9 cellular contexts compared by ENCODE assay signal in the genomic region with DNA sequence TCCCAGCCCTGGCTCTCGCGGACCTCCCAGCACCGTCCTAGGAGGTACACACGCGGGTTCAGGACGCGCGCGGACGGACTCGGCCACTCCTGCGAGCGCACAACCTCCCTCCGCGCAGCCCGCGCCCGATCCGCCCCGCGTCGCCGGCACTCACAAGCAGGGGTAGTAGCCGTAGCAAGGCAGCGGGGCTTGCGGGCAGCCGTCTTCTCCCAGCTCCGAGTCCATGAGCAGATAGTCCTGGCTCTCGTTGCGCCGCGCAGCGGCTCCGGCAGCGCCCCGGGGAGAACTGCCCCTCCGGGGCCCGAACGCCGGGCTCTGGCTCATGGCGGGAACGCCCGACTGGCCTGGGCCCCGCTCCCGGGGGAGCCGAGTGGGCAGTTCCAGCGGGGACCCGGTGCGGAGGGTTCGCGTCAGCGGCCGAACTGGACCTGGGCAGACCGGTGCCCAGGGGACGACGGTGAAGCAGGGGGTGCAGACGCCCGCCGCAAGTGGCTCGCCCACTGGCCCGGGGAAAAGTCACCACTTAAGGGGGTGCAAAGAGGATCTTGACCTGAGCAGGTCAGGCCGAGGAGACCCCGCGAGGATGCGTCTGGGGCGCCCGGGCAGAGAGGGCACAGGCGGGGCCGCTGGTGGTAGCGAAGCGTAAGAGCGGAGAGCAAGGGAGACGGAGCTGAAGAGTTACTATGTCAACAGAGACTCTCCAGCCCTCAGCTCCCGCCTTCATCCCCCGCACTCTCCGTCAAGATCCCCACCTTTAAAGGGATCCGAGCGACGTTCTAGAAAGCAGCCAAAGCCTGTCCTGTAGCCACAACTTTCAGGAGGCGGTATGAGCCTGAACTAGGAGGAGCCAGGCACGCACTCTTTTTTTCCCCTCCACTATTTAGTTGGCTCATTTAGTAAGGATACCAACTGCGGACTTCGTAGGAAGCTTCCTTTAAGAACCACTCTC. TPM values are rescaled to one million over a fixed set of nuclear protein-coding genes. Genes with fewer than 3 reads are reported as not detected.
DNase-seq lines count a peak whose midpoint lies in the region; ATAC-seq, FAIRE-seq and TF ChIP-seq lines count a peak whose summit lies in the region.
"Had no signal": no experiment of that assay in that cellular context is flagged by ENCODE, and none has a peak within 500 bp of the region (broad histone marks: within the 10 kb centered on the region; RNA-seq: fewer than 3 reads in every experiment).

Gene TRPC6 (minus strand): TSS at position 828 of the 949 bp plus-strand sequence. CDS start 504 bp downstream, at position 324.

- no peak for TF ChIP-seq POLR2A in spleen (IDR thresholded peaks at IDR 0.05)

- WGBS in spleen, 5 donors = 7 to 24% (median 9%) methylated on average over 40 to 83 of the region's 83 CpGs

- H3K36me3 Mint-ChIP-seq in Calu3 (ENCODE audit: insufficient read depth, unreplicated experiment) = no peaks in the 10 kb centered on the region
- H3K36me3 Mint-ChIP-seq in naive thymus-derived CD4-positive, alpha-beta T cell = peaks cover 0 to 7% (median 0%) of the 10 kb centered on the region in 5 donors

- no peaks in the 10 kb centered on the region for H3K27me3 Mint-ChIP-seq in Calu3 (ENCODE audit: unreplicated experiment)
- H3K27me3 Mint-ChIP-seq in naive thymus-derived CD4-positive, alpha-beta T cell = peaks cover 17 to 30% (median 25%) of the 10 kb centered on the region in 5 donors

- H3K4me3 Mint-ChIP-seq in Calu3 (ENCODE audit: low read depth, unreplicated experiment) = no peak within 1 kb of the TSS
- no peak within 1 kb of the TSS for H3K4me3 Mint-ChIP-seq in naive thymus-derived CD4-positive, alpha-beta T cell
- H3K4me3 Mint-ChIP-seq: immature natural killer cell had no signal

- H3K36me3 ChIP-seq in HEK293 (ENCODE audit: control insufficient read depth in 2 of 2, insufficient read depth in 1 of 2, low read length in 2 of 2) (no peaks in the 10 kb centered on the region), kidney (ENCODE audit: control insufficient read depth in 1 of 2, insufficient read depth in 2 of 2, low read length in 2 of 2) (no peaks in the 10 kb centered on the region), spleen (no peaks in the 10 kb centered on the region)
- H3K36me3 ChIP-seq in naive thymus-derived CD4-positive, alpha-beta T cell (ENCODE audit: control insufficient read depth in 2 of 3, insufficient read depth in 3 of 3, low read length in 3 of 3) = no peaks in the 10 kb centered on the region

- H3K27ac Mint-ChIP-seq in Calu3 (ENCODE audit: unreplicated experiment) = no peak within 1 kb of the TSS
- no peak within 1 kb of the TSS for H3K27ac Mint-ChIP-seq in naive thymus-derived CD4-positive, alpha-beta T cell

- no peak for TF ChIP-seq CTCF in HEK293 (tag by site-specific recombination; IDR thresholded peaks at IDR 0.05)
- TF ChIP-seq CTCF in choroid plexus epithelial cell (conservative IDR thresholded peaks at IDR 0.05; ENCODE audit: low read depth, low read length) = no peak
- no peak for TF ChIP-seq CTCF in kidney (IDR thresholded peaks at IDR 0.05; ENCODE audit: borderline replicate concordance, extremely low read depth, insufficient read depth)
- TF ChIP-seq CTCF in spleen (IDR thresholded peaks at IDR 0.05 in 8 of 11, conservative IDR thresholded peaks at IDR 0.05 in 3 of 11) = no peak
- TF ChIP-seq CTCF in Calu3 (IDR thresholded peaks at IDR 0.05; ENCODE audit: unreplicated experiment) = no peak

- no peaks in the 10 kb centered on the region for H3K4me1 ChIP-seq in HEK293 (ENCODE audit: control insufficient read depth, insufficient read depth, low read length)
- no peaks in the 10 kb centered on the region for H3K4me1 ChIP-seq in kidney (ENCODE audit: control insufficient read depth in 1 of 2, insufficient read depth in 1 of 2, low read depth in 1 of 2, low read length in 2 of 2)
- H3K4me1 ChIP-seq in spleen = peaks cover 0 to 16% (median 6%) of the 10 kb centered on the region in 6 donors
- H3K4me1 ChIP-seq in naive thymus-derived CD4-positive, alpha-beta T cell (ENCODE audit: control insufficient read depth in 2 of 2, insufficient read depth in 2 of 2, low read length in 2 of 2) = no peaks in the 10 kb centered on the region

- H3K9me3 ChIP-seq in HEK293 (ENCODE audit: control insufficient read depth, insufficient read depth, low read depth, low read length) (no peaks in the 10 kb centered on the region), kidney (ENCODE audit: control insufficient read depth in 1 of 2, low read length in 2 of 2) (peaks cover 0 to 3% of the 10 kb centered on the region in 2 donors), spleen (peaks cover 0 to 12% (median 0%) of the 10 kb centered on the region in 8 donors)
- H3K9me3 ChIP-seq in naive thymus-derived CD4-positive, alpha-beta T cell (ENCODE audit: control insufficient read depth in 2 of 3, low read length in 3 of 3) = no peaks in the 10 kb centered on the region

- H3K27ac ChIP-seq in HEK293 (ENCODE audit: extremely low read depth, low read depth, low read length) (no peak within 1 kb of the TSS), kidney (ENCODE audit: low read depth in 2 of 2, low read length in 2 of 2) (peak within 1 kb of the TSS in 1 of 2 donors; percentile 8), spleen (peak within 1 kb of the TSS in 6 of 8 donors; percentile 23 to 73 (median 60))
- H3K27ac ChIP-seq in naive thymus-derived CD4-positive, alpha-beta T cell (ENCODE audit: low read depth, low read length) = no peak within 1 kb of the TSS

- CTCF ChIA-PET in HEK293 (lab: Yijun Ruan, JAX) = no interaction called here
- CTCF ChIA-PET in Calu3 (lab: Charles Lee) = no interaction called here
- CTCF ChIA-PET in naive thymus-derived CD4-positive, alpha-beta T cell (lab: Charles Lee) = no interaction called here

- H3K9me3 Mint-ChIP-seq in Calu3 (ENCODE audit: low read depth, unreplicated experiment) = no peaks in the 10 kb centered on the region
- peaks cover 0 to 16% (median 7%) of the 10 kb centered on the region in 11 donors for H3K9me3 Mint-ChIP-seq in naive thymus-derived CD4-positive, alpha-beta T cell

- peaks cover 0 to 43% (median 15%) of the 10 kb centered on the region in 7 donors for H3K27me3 ChIP-seq in spleen (replicated peaks in 1 of 7)
- H3K27me3 ChIP-seq in naive thymus-derived CD4-positive, alpha-beta T cell (ENCODE audit: control insufficient read depth in 2 of 2, insufficient read depth in 2 of 2, low read length in 2 of 2) = no peaks in the 10 kb centered on the region

- DNase-seq in choroid plexus epithelial cell (ENCODE audit: low read depth) = peak; percentile 6
- peak; percentile 71 for DNase-seq in kidney
- DNase-seq in spleen = peak; percentile 72
- DNase-seq in Calu3 = no peak
- DNase-seq in stimulated activated CD8-positive, alpha-beta memory T cell treated with anti-CD3 and anti-CD28 coated beads, Interleukin-4, amount 100 ng/mL, for 48 hours = no peak
- no peak for DNase-seq in NCI-H82 treated with DMSO at 0.1 percent for 48 hours (lab: John Stamatoyannopoulos, UW; ENCODE audit: unreplicated experiment)
- DNase-seq in naive thymus-derived CD4-positive, alpha-beta T cell = no peak
- DNase-seq: immature natural killer cell had no signal

- intact Hi-C loops in kidney (cut with DNase I) (no loop called here), spleen (cut with DNase I; ENCODE audit: low total_unique reads) (no loop called here), Calu3 (cut with micrococcal nuclease; ENCODE audit: unreplicated experiment) (no loop called here)
- intact Hi-C loops in naive thymus-derived CD4-positive, alpha-beta T cell (cut with micrococcal nuclease) = no loop called here

- peak within 1 kb of the TSS in 1 of 2 donors; percentile 37 for H3K9ac ChIP-seq in kidney (ENCODE audit: low read length in 2 of 2)

- FAIRE-seq in kidney (lab: Jason Lieb, UNC) = no peak

- no peaks in the 10 kb centered on the region for H3K4me1 Mint-ChIP-seq in Calu3 (ENCODE audit: low read depth, unreplicated experiment)
- no peaks in the 10 kb centered on the region for H3K4me1 Mint-ChIP-seq in naive thymus-derived CD4-positive, alpha-beta T cell
- H3K4me1 Mint-ChIP-seq: immature natural killer cell had no signal

- ATAC-seq in naive thymus-derived CD4-positive, alpha-beta T cell = no peak

- POLR2A ChIA-PET in HEK293 (lab: Yijun Ruan, JAX) = no interaction called here
- POLR2A ChIA-PET in naive thymus-derived CD4-positive, alpha-beta T cell (lab: Charles Lee) = no interaction called here

- H3K4me3 ChIP-seq in HEK293 (ENCODE audit: low read depth, low read length) (peak within 1 kb of the TSS; percentile 60), choroid plexus epithelial cell (ENCODE audit: low read depth, low read length) (peak within 1 kb of the TSS; percentile 23), kidney (ENCODE audit: low read length in 2 of 2) (peak within 1 kb of the TSS; percentile 66 to 67), spleen (peak within 1 kb of the TSS; percentile 18 to 67 (median 37))
- no peak within 1 kb of the TSS for H3K4me3 ChIP-seq in naive thymus-derived CD4-positive, alpha-beta T cell (ENCODE audit: low read length)

- BruUV-seq in Calu3 (replicated peaks; lab: Mats Ljungman, UMichigan) = no TSS peak

TF ChIP-seq in HEK293, 187 proteins besides CTCF, POLR2A, EP300 and RAD21 (continues in another document):
- peak; percentile 49; the same call in 1 of the 2 replicates for TF ChIP-seq PBX3 (CRISPR knock-in tag; IDR thresholded peaks at IDR 0.05)
- TF ChIP-seq MYNN (tag by site-specific recombination; IDR thresholded peaks at IDR 0.05; ENCODE audit: borderline replicate concordance) = no peak
- no peak for TF ChIP-seq ZNF324 (tag by site-specific recombination; IDR thresholded peaks at IDR 0.05)
- TF ChIP-seq ZNF274 (IDR thresholded peaks at IDR 0.05; ENCODE audit: low read length) = no peak
- no peak for TF ChIP-seq ZNF274 (tag by site-specific recombination; IDR thresholded peaks at IDR 0.05; ENCODE audit: borderline replicate concordance)
- TF ChIP-seq ZNF19 (tag by site-specific recombination; IDR thresholded peaks at IDR 0.05; ENCODE audit: low read depth) = no peak

RNA-seq across cellular contexts. Expression of gene TRPC6, which starts in this region (rescaled TPM):
- total RNA-seq in kidney (1.4 TPM), spleen (1 to 10 TPM; 1.0 to 6.6 (median 4.3) TPM), Calu3 (2022) (not detected in 2 replicates)
- polyA plus RNA-seq in kidney (ENCODE audit: insufficient read depth, low read depth, low replicate concordance) (1.3 TPM), spleen (under 1 TPM; 0.30 to 0.51 (median 0.43) TPM)
- not detected for total RNA-seq in naive thymus-derived CD4-positive, alpha-beta T cell
- not detected for polyA plus RNA-seq in naive thymus-derived CD4-positive, alpha-beta T cell
- polyA plus RNA-seq: immature natural killer cell had no signal

Comparison
In these comparisons a context has a peak if more than half of its experiments do, and no peak if none do; other contexts are left out.
1. H3K27ac ChIP-seq: peak in spleen (6 of 8); none in HEK293 (single experiment) and naive thymus-derived CD4-positive, alpha-beta T cell (single experiment).
2. DNase-seq: peak in choroid plexus epithelial cell (single experiment), kidney (single experiment) and spleen (single experiment); none in Calu3 (single experiment), stimulated activated CD8-positive, alpha-beta memory T cell treated with anti-CD3 and anti-CD28 coated beads, Interleukin-4, amount 100 ng/mL, for 48 hours (single experiment), NCI-H82 treated with DMSO at 0.1 percent for 48 hours (single experiment) and naive thymus-derived CD4-positive, alpha-beta T cell (0 of 9).